In the genomic region with DNA sequence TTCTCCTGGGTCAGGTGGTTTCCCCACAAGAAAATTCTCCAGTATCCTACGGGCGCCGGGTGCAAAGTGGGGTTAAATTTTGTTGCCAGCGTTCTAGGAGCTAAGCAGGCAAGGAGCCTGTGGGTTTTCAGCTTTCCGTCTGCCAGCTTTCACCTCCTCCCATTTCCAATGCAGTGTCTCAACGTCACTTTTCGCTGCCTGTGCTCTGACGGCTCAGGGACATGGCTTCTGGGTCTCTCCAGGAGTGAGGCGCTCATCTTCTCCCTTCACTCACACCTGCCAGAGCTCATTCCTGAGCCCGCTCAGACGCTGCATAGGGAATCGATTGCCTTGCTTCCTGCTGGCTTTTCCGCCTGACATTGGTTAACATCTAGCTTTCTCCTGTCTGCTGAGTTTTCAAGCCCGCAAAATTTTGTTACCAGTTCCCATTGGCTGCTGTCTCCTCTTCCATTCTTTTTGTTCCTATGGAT, we compare ENCODE assay signal across 2 cellular contexts.
TF ChIP-seq lines count a peak whose summit lies in the region.

No MANE protein-coding gene starts in this region.

TF ChIP-seq in SK-N-SH, 30 proteins besides CTCF, POLR2A, EP300 and RAD21:
- TF ChIP-seq CHD2 (IDR thresholded peaks at IDR 0.05; ENCODE audit: low read length, partially characterized antibody) (no peak), TEAD4 (IDR thresholded peaks at IDR 0.05; ENCODE audit: borderline replicate concordance, insufficient read depth) (no peak), IRF3 (IDR thresholded peaks at IDR 0.05; ENCODE audit: low read depth, low read length) (no peak), GABPA (IDR thresholded peaks at IDR 0.05; ENCODE audit: low read depth) (no peak), FOXM1 (IDR thresholded peaks at IDR 0.05; ENCODE audit: low read depth) (no peak), MEF2A (IDR thresholded peaks at IDR 0.05; ENCODE audit: borderline replicate concordance, low read depth) (no peak), ELF1 (IDR thresholded peaks at IDR 0.05) (no peak), TCF12 (IDR thresholded peaks at IDR 0.05) (no peak), FOXJ3 (CRISPR knock-in tag; IDR thresholded peaks at IDR 0.05) (no peak), ZBTB33 (IDR thresholded peaks at IDR 0.05; ENCODE audit: borderline replicate concordance, low read depth) (no peak)
- TF ChIP-seq, protein P1, sequence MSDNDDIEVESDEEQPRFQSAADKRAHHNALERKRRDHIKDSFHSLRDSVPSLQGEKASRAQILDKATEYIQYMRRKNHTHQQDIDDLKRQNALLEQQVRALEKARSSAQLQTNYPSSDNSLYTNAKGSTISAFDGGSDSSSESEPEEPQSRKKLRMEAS (IDR thresholded peaks at IDR 0.05; ENCODE audit: low read depth), result no peak

TF ChIP-seq in SK-N-SH treated with all-trans-retinoic acid at 6 μM for 48 hours, 23 proteins besides CTCF, POLR2A, EP300 and RAD21:
- TF ChIP-seq SNAI2 (CRISPR knock-in tag; IDR thresholded peaks at IDR 0.05), result no peak
- no peak for TF ChIP-seq BACH2 (CRISPR knock-in tag; IDR thresholded peaks at IDR 0.05; ENCODE audit: borderline replicate concordance)
- no peak for TF ChIP-seq ISL1 (CRISPR knock-in tag; IDR thresholded peaks at IDR 0.05)
- TF ChIP-seq GLIS3 (CRISPR knock-in tag; IDR thresholded peaks at IDR 0.05), result no peak
- no peak for TF ChIP-seq RARB (CRISPR knock-in tag; IDR thresholded peaks at IDR 0.05)
- TF ChIP-seq CSRNP3 (CRISPR knock-in tag; IDR thresholded peaks at IDR 0.05), result no peak
- TF ChIP-seq ZNF565 (CRISPR knock-in tag; conservative IDR thresholded peaks at IDR 0.05; ENCODE audit: low read depth), result no peak
- TF ChIP-seq ZFP30 (CRISPR knock-in tag; IDR thresholded peaks at IDR 0.05), result no peak
- TF ChIP-seq TSHZ2 (CRISPR knock-in tag; IDR thresholded peaks at IDR 0.05), result no peak
- TF ChIP-seq ZNF70 (CRISPR knock-in tag; IDR thresholded peaks at IDR 0.05), result no peak
- TF ChIP-seq, protein P2, sequence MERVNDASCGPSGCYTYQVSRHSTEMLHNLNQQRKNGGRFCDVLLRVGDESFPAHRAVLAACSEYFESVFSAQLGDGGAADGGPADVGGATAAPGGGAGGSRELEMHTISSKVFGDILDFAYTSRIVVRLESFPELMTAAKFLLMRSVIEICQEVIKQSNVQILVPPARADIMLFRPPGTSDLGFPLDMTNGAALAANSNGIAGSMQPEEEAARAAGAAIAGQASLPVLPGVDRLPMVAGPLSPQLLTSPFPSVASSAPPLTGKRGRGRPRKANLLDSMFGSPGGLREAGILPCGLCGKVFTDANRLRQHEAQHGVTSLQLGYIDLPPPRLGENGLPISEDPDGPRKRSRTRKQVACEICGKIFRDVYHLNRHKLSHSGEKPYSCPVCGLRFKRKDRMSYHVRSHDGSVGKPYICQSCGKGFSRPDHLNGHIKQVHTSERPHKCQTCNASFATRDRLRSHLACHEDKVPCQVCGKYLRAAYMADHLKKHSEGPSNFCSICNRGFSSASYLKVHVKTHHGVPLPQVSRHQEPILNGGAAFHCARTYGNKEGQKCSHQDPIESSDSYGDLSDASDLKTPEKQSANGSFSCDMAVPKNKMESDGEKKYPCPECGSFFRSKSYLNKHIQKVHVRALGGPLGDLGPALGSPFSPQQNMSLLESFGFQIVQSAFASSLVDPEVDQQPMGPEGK (CRISPR knock-in tag; IDR thresholded peaks at IDR 0.05; ENCODE audit: borderline replicate concordance), result no peak
- no peak for TF ChIP-seq ZFP3 (CRISPR knock-in tag; IDR thresholded peaks at IDR 0.05)
- TF ChIP-seq ZC3H10 (CRISPR knock-in tag; IDR thresholded peaks at IDR 0.05), result no peak
